9 cellular contexts compared by ENCODE assay signal in the genomic region with DNA sequence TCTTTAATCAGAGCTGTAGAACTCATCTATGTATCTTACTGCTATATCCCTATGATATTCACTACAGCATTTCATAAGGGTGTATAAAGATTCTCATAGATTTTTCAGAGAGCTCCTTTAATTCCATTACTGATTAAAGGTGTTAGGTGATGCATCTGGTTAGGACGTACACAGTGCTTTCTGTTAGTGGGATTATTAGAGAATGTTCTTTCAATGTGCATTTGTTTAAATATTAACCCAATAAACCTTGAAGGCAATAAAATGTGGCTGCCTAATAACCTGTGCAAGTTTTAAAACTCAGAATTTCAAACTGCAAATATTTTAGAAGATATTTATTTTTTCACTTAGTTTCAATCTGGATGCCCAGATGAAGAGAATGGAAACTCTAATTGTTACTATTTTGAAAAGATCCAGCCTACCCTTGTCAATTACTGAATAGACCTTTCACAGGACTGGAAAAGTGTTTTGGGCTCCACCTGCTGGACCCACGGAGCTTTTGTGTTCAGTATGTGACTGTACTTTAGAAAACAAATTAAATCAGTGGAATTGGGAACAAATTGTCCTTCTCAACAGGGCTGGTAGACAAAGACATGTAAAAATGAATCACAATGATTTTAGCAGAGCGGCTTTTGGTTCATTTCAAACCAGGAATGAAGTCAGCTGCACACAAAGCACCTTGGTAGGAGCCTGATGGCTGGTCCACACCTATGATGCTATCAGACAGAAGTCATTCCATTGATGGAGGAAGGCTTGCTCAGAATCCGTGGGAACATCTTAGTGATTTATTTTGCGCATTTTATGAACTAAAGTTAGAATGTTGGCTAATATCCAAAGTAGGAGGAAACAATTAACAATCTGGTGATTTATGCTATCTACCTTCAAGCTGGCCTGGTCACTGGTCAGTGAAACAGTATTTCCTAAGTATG.
A peak's percentile ranks its signal among the peaks of the same experiment; 100 is the strongest.
DNase-seq lines count a peak whose midpoint lies in the region; ATAC-seq and TF ChIP-seq lines count a peak whose summit lies in the region.
"Had no signal": no experiment of that assay in that cellular context is flagged by ENCODE, and none has a peak within 500 bp of the region (broad histone marks: within the 10 kb centered on the region; RNA-seq: fewer than 3 reads in every experiment).

No MANE protein-coding gene starts in this region.

- POLR2A ChIA-PET in CD8-positive, alpha-beta memory T cell (lab: Charles Lee) = no interaction called here

- intact Hi-C loops in posterior cingulate gyrus (cut with DNase I) = loop anchor here (5.0 kb wide), 1 partner anchor 232 kb away; no protein-coding TSS in a partner anchor

- peaks cover 7 to 55% (median 23%) of the 10 kb centered on the region in 3 donors for H3K36me3 Mint-ChIP-seq in CD8-positive, alpha-beta memory T cell
- no peaks in the 10 kb centered on the region for H3K36me3 Mint-ChIP-seq in activated naive CD4-positive, alpha-beta T cell treated with anti-CD3 and anti-CD28 coated beads, Interleukin-2, amount 10 ng/mL, durations not matched to agents 7 days and 5 days
- no peaks in the 10 kb centered on the region for H3K36me3 Mint-ChIP-seq in glutamatergic neuron (ENCODE audit: unreplicated experiment)

- H3K4me1 Mint-ChIP-seq in CD8-positive, alpha-beta memory T cell = peaks cover 9 to 16% (median 12%) of the 10 kb centered on the region in 3 donors
- H3K4me1 Mint-ChIP-seq in activated naive CD4-positive, alpha-beta T cell treated with anti-CD3 and anti-CD28 coated beads, Interleukin-2, amount 10 ng/mL, durations not matched to agents 7 days and 5 days = peaks cover 5% of the 10 kb centered on the region
- peaks cover 7% of the 10 kb centered on the region for H3K4me1 Mint-ChIP-seq in glutamatergic neuron (ENCODE audit: low read depth, unreplicated experiment)

- no peak overlapping the region for H3K4me3 ChIP-seq in CD8-positive, alpha-beta memory T cell (ENCODE audit: low read length)

- CTCF ChIA-PET in CD8-positive, alpha-beta memory T cell (lab: Charles Lee) = interaction anchor here (1.4 to 4.1 kb wide), 4 partner anchors 11 to 236 kb away, joined by 3 to 64 read pairs (median 4); no protein-coding TSS in a partner anchor
- CTCF ChIA-PET in activated naive CD4-positive, alpha-beta T cell treated with anti-CD3 and anti-CD28 coated beads, Interleukin-2, amount 10 ng/mL, durations not matched to agents 7 days and 5 days (lab: Charles Lee) = interaction anchor here (0.6 to 9.4 kb wide), 5 partner anchors 11 to 234 kb away, joined by 3 to 90 read pairs (median 3); no protein-coding TSS in a partner anchor

- no peaks in the 10 kb centered on the region for H3K4me1 ChIP-seq in CD8-positive, alpha-beta memory T cell (ENCODE audit: insufficient read depth, low read length)

- H3K27me3 Mint-ChIP-seq in CD8-positive, alpha-beta memory T cell = no peaks in the 10 kb centered on the region
- no peaks in the 10 kb centered on the region for H3K27me3 Mint-ChIP-seq in activated naive CD4-positive, alpha-beta T cell treated with anti-CD3 and anti-CD28 coated beads, Interleukin-2, amount 10 ng/mL, durations not matched to agents 7 days and 5 days
- H3K27me3 Mint-ChIP-seq in glutamatergic neuron (ENCODE audit: unreplicated experiment) = no peaks in the 10 kb centered on the region

- no peak overlapping the region for H3K4me3 Mint-ChIP-seq in CD8-positive, alpha-beta memory T cell
- H3K4me3 Mint-ChIP-seq in activated naive CD4-positive, alpha-beta T cell treated with anti-CD3 and anti-CD28 coated beads, Interleukin-2, amount 10 ng/mL, durations not matched to agents 7 days and 5 days = no peak overlapping the region
- no peak overlapping the region for H3K4me3 Mint-ChIP-seq in glutamatergic neuron (ENCODE audit: unreplicated experiment)
- H3K4me3 Mint-ChIP-seq: T-helper 1 cell treated with Interleukin-12 subunit alpha and Interleukin-12 subunit beta and Interleukin-4 antibody, amounts not matched to agents 30 μg/mL and 1 μg/mL, for 36 hours had no signal

- no peaks in the 10 kb centered on the region for H3K9me3 ChIP-seq in CD8-positive, alpha-beta memory T cell (ENCODE audit: low read length)

- no peaks in the 10 kb centered on the region for H3K9me3 Mint-ChIP-seq in CD8-positive, alpha-beta memory T cell
- H3K9me3 Mint-ChIP-seq in activated naive CD4-positive, alpha-beta T cell treated with anti-CD3 and anti-CD28 coated beads, Interleukin-2, amount 10 ng/mL, durations not matched to agents 7 days and 5 days = no peaks in the 10 kb centered on the region
- peaks cover 1% of the 10 kb centered on the region for H3K9me3 Mint-ChIP-seq in glutamatergic neuron (ENCODE audit: unreplicated experiment)
- H3K9me3 Mint-ChIP-seq: T-helper 1 cell treated with Interleukin-12 subunit alpha and Interleukin-12 subunit beta and Interleukin-4 antibody, amounts not matched to agents 30 μg/mL and 1 μg/mL, for 36 hours had no signal

- peak; percentile 61 for TF ChIP-seq CTCF in glutamatergic neuron (IDR thresholded peaks at IDR 0.05; ENCODE audit: partially characterized antibody, unreplicated experiment)

- H3K36me3 ChIP-seq in CD8-positive, alpha-beta memory T cell (ENCODE audit: insufficient read depth, low read length) = peaks cover 16% of the 10 kb centered on the region

- no peak overlapping the region for H3K27ac ChIP-seq in CD8-positive, alpha-beta memory T cell (ENCODE audit: low read depth, low read length)

- H3K27me3 ChIP-seq in CD8-positive, alpha-beta memory T cell (ENCODE audit: insufficient read depth, low read length, poor library complexity, severe bottlenecking) = no peaks in the 10 kb centered on the region

- ATAC-seq in GM19043 (IDR thresholded peaks at IDR 0.05; ENCODE audit: low read depth, unreplicated experiment) (peak; percentile 74), HG03469 (IDR thresholded peaks at IDR 0.05; ENCODE audit: unreplicated experiment) (peak; percentile 53)

- DNase-seq in CD8-positive, alpha-beta memory T cell = peak; percentile 9 to 56 (median 12)
- DNase-seq in OCI-M1 (lab: John Stamatoyannopoulos, UW) (peak; percentile 76), glutamatergic neuron (peak; percentile 56), posterior cingulate gyrus (peak in 9 of 10 donors; percentile 39 to 95 (median 74)), islet precursor cell (no peak)
- DNase-seq in activated naive CD4-positive, alpha-beta T cell treated with anti-CD3 and anti-CD28 coated beads, Interleukin-2, amount 10 ng/mL, durations not matched to agents 7 days and 5 days = peak; percentile 70

- peak overlapping the region in 1 of 8 donors; percentile 23 for H3K27ac Mint-ChIP-seq in CD8-positive, alpha-beta memory T cell
- H3K27ac Mint-ChIP-seq in activated naive CD4-positive, alpha-beta T cell treated with anti-CD3 and anti-CD28 coated beads, Interleukin-2, amount 10 ng/mL, durations not matched to agents 7 days and 5 days = no peak overlapping the region
- H3K27ac Mint-ChIP-seq in glutamatergic neuron (ENCODE audit: unreplicated experiment) = no peak overlapping the region
- H3K27ac Mint-ChIP-seq: T-helper 1 cell treated with Interleukin-12 subunit alpha and Interleukin-12 subunit beta and Interleukin-4 antibody, amounts not matched to agents 30 μg/mL and 1 μg/mL, for 36 hours had no signal
